Comparison of ENCODE assay signal across 9 cellular contexts in the genomic region with DNA sequence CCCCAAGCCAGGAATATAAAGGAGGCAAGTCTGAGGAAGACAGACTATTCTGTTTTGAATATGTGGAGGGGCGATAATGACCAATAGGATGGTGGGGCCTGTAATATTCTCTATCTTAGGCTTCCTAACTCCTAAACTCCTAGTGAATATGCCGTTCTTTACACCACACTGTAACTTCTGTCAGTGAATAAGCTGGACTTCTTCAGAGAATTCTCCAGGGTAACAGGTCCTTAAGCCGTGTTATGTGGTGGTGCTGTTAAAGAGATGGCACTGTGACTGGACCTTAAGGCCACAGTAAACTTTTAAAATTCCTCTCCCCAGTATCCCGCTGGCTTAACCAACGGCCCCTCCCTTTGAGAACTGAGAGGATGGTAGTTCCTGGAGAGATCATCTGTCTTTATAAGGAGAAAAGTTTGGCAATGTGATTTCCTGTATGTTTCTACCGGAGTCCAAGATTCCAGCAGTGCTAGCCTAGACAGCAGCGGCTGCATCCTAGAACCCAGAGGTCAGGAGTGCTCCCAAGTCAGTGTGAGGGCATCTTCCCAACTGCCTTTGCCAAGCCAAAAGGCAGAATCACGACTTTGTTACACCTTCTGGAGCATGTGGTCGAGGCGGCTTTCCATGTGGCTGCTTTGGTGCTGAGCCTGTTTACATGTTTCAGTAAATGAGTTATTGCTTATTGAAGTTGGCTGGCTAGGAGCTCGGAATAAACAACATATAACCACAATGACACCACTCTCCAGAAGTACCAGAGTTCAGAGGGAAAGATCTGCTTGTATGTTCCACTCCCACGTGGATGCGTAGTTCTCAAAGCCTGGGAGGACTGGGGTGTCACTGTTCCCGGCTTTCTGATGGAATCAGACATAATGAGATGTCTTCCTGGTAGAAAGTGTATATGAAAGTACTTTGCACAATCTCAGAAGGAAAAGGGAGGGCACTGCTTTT. TPM values are rescaled to one million over a fixed set of nuclear protein-coding genes. Genes with fewer than 3 reads are reported as not detected.
DNase-seq lines count a peak whose midpoint lies in the region; ATAC-seq and TF ChIP-seq lines count a peak whose summit lies in the region.
"Had no signal": no experiment of that assay in that cellular context is flagged by ENCODE, and none has a peak within 500 bp of the region (broad histone marks: within the 10 kb centered on the region; RNA-seq: fewer than 3 reads in every experiment).

No MANE protein-coding gene starts in this region.

- in situ Hi-C loops in mammary epithelial cell (cut with MboI; ENCODE audit: low sequenced_read_pairs in 2 of 2) = no loop called here

- no peaks in the 10 kb centered on the region for H4K20me1 ChIP-seq in mammary epithelial cell (ENCODE audit: insufficient read depth, low read length)
- H4K20me1 ChIP-seq in H9 (ENCODE audit: control insufficient read depth, insufficient read depth, insufficient read length) = no peaks in the 10 kb centered on the region

- H2BK12ac ChIP-seq in H9 (ENCODE audit: insufficient read length, low read depth, low read length) = no peak overlapping the region

- no peaks in the 10 kb centered on the region for H3K27me3 Mint-ChIP-seq in activated naive CD4-positive, alpha-beta T cell treated with anti-CD3 and anti-CD28 coated beads, Interleukin-2, amount 50 U/mL, for 24 hours
- H3K27me3 Mint-ChIP-seq in H9 (ENCODE audit: low read depth) = no peaks in the 10 kb centered on the region

- H4K5ac ChIP-seq in H9 (ENCODE audit: insufficient read length, low read depth, low read length) = no peak overlapping the region

- no peak overlapping the region for H3K4ac ChIP-seq in H9 (ENCODE audit: low read depth, low read length)

- H3K9ac ChIP-seq in mammary epithelial cell (ENCODE audit: insufficient read depth, low read length) (peak overlapping the region; percentile 38), H9 (ENCODE audit: extremely low read depth, insufficient read length, low read length) (no peak overlapping the region)

- H3K4me1 Mint-ChIP-seq in activated naive CD4-positive, alpha-beta T cell treated with anti-CD3 and anti-CD28 coated beads, Interleukin-2, amount 50 U/mL, for 24 hours = peaks cover 55% of the 10 kb centered on the region
- H3K4me1 Mint-ChIP-seq in H9 = peaks cover 22 to 36% of the 10 kb centered on the region in 2 experiments

- no peak overlapping the region for H3K56ac ChIP-seq in H9 (ENCODE audit: insufficient read length, low read depth, low read length)

- no TSS peak for BruUV-seq in mammary epithelial cell (replicated peaks; lab: Mats Ljungman, UMichigan)

- H2AK5ac ChIP-seq in H9 (ENCODE audit: insufficient read length, low read length) = no peak overlapping the region

- H3T11ph ChIP-seq in H9 (ENCODE audit: low read length) = no peak overlapping the region

- WGBS in mammary epithelial cell (ENCODE audit: low coverage, missing lambda C conversion rate) = 17% methylated on average over 14 of the region's 14 CpGs
- 24% methylated on average over 14 of the region's 14 CpGs for WGBS in urinary bladder
- WGBS in H9 (ENCODE audit: extremely low coverage, insufficient read length, low lambda C conversion rate) = no CpG with 5 or more reads among the region's 14 CpGs

- H2BK15ac ChIP-seq in H9 (ENCODE audit: low read depth, low read length) = no peak overlapping the region

- H3K4me3 Mint-ChIP-seq in activated naive CD4-positive, alpha-beta T cell treated with anti-CD3 and anti-CD28 coated beads, Interleukin-2, amount 50 U/mL, for 24 hours = peak overlapping the region; percentile 42
- H3K4me3 Mint-ChIP-seq in H9 = no peak overlapping the region; a peak in 1 of 5 replicates

- no peaks in the 10 kb centered on the region for H3K9me3 Mint-ChIP-seq in activated naive CD4-positive, alpha-beta T cell treated with anti-CD3 and anti-CD28 coated beads, Interleukin-2, amount 50 U/mL, for 24 hours
- no peaks in the 10 kb centered on the region for H3K9me3 Mint-ChIP-seq in activated naive CD4-positive, alpha-beta T cell treated with anti-CD3 and anti-CD28 coated beads, Interleukin-2, amount 50 U/mL, for 72 hours
- no peaks in the 10 kb centered on the region for H3K9me3 Mint-ChIP-seq in H9

- DNase-seq in activated naive CD4-positive, alpha-beta T cell treated with anti-CD3 and anti-CD28 coated beads, Interleukin-2, amount 50 U/mL, for 72 hours (ENCODE audit: low spot score in 2 of 2) = no peak
- DNase-seq in mammary epithelial cell (peak; percentile 52), mucosa of descending colon (peak; percentile 54 to 74 (median 63)), NCI-H524 treated with DMSO at 0.1 percent for 48 hours (lab: John Stamatoyannopoulos, UW) (no peak), H9 (no peak)
- DNase-seq: stimulated activated CD4-positive, alpha-beta T cell treated with anti-CD3 and anti-CD28 coated beads, Interleukin-2, amount 100 ng/mL, for 24 hours had no signal

- H3K36me3 ChIP-seq in mammary epithelial cell (ENCODE audit: insufficient read depth, low read length) (no peaks in the 10 kb centered on the region), mucosa of descending colon (ENCODE audit: low read depth) (peaks cover 3% of the 10 kb centered on the region), urinary bladder (ENCODE audit: insufficient read depth) (no peaks in the 10 kb centered on the region)

- no peak for ATAC-seq in activated naive CD4-positive, alpha-beta T cell treated with anti-CD3 and anti-CD28 coated beads, Interleukin-2, amount 50 U/mL, for 72 hours
- ATAC-seq in mucosa of descending colon = peak; percentile 10
- no peak for ATAC-seq in HG03196 (IDR thresholded peaks at IDR 0.05; ENCODE audit: unreplicated experiment)

- dilution Hi-C loops in mammary epithelial cell (cut with HindIII; ENCODE audit: low sequenced_read_pairs) = no loop called here

- H3K79me2 ChIP-seq in mammary epithelial cell (ENCODE audit: insufficient read depth, low read length) (no peaks in the 10 kb centered on the region), H9 (ENCODE audit: insufficient read depth, low read length) (no peaks in the 10 kb centered on the region)

- peak overlapping the region; percentile 90 for H2AFZ ChIP-seq in mammary epithelial cell (ENCODE audit: low read depth, low read length)
- no peak overlapping the region for H2AFZ ChIP-seq in H9 (ENCODE audit: low read length)

- H3K4me3 ChIP-seq in mammary epithelial cell (replicated peaks in 1 of 3; ENCODE audit: insufficient read depth in 1 of 3, low read depth in 2 of 3, low read length in 3 of 3) (no peak overlapping the region), mucosa of descending colon (no peak overlapping the region), urinary bladder (ENCODE audit: low read depth, low read length) (no peak overlapping the region)

- no peak overlapping the region for H3K14ac ChIP-seq in H9 (ENCODE audit: insufficient read depth, low read length)

- CTCF ChIA-PET in mammary epithelial cell (lab: Charles Lee; ENCODE audit: low non-redundant PET) = no interaction called here

- H3K18ac ChIP-seq in H9 (ENCODE audit: insufficient read length, low read depth, low read length) = no peak overlapping the region

- no peak overlapping the region for H4K91ac ChIP-seq in H9 (ENCODE audit: insufficient read length, low read depth, low read length)

- no peak overlapping the region for H2BK5ac ChIP-seq in H9 (ENCODE audit: insufficient read length, low read length)

- H3K9me3 ChIP-seq in mammary epithelial cell (replicated peaks; ENCODE audit: insufficient read depth, low read length) (no peaks in the 10 kb centered on the region), mucosa of descending colon (no peaks in the 10 kb centered on the region), H9 (ENCODE audit: control insufficient read depth, low read depth, low read length) (no peaks in the 10 kb centered on the region)

- peaks cover 36% of the 10 kb centered on the region for H3K4me1 ChIP-seq in mammary epithelial cell (ENCODE audit: insufficient read depth, low read length)
- peaks cover 58% of the 10 kb centered on the region for H3K4me1 ChIP-seq in mucosa of descending colon (ENCODE audit: low read depth)
- H3K4me1 ChIP-seq in urinary bladder (ENCODE audit: insufficient read depth) = peaks cover 2% of the 10 kb centered on the region
- peaks cover 2% of the 10 kb centered on the region for H3K4me1 ChIP-seq in H9 (ENCODE audit: insufficient read depth, low read length)

- H3K27me3 ChIP-seq in mammary epithelial cell (ENCODE audit: insufficient read depth, low read length) (no peaks in the 10 kb centered on the region), H9 (ENCODE audit: insufficient read depth, low read length) (no peaks in the 10 kb centered on the region)

- H3K27ac ChIP-seq in mammary epithelial cell (ENCODE audit: insufficient read depth, low read depth, low read length) = peak overlapping the region; percentile 44
- H3K27ac ChIP-seq in urinary bladder (ENCODE audit: low read depth) = peak overlapping the region; percentile 45
- H3K27ac ChIP-seq in H9 (ENCODE audit: insufficient read length, low read depth, low read length) = no peak overlapping the region

- peak overlapping the region; percentile 18 for H3K4me2 ChIP-seq in mammary epithelial cell (ENCODE audit: insufficient read depth, low read depth, low read length)
- H3K4me2 ChIP-seq in H9 (ENCODE audit: insufficient read depth, insufficient read length, low read length) = no peak overlapping the region

- H2BK120ac ChIP-seq in H9 (ENCODE audit: low read depth, low read length, poor library complexity, severe bottlenecking) = no peak overlapping the region

- intact Hi-C loops in mammary epithelial cell (cut with micrococcal nuclease) = no loop called here
- intact Hi-C loops in mucosa of descending colon (cut with DNase I, micrococcal nuclease) = no loop called here

- H3K23ac ChIP-seq in H9 (ENCODE audit: insufficient read length, low read depth, low read length) = no peak overlapping the region

- peaks cover 3% of the 10 kb centered on the region for H3K36me3 Mint-ChIP-seq in activated naive CD4-positive, alpha-beta T cell treated with anti-CD3 and anti-CD28 coated beads, Interleukin-2, amount 50 U/mL, for 24 hours
- H3K36me3 Mint-ChIP-seq in activated naive CD4-positive, alpha-beta T cell treated with anti-CD3 and anti-CD28 coated beads, Interleukin-2, amount 50 U/mL, for 72 hours = peaks cover 0 to 26% of the 10 kb centered on the region in 2 donors
- peaks cover 0 to 2% (median 0%) of the 10 kb centered on the region in 3 experiments; a peak in 1 of 7 replicates for H3K36me3 Mint-ChIP-seq in H9 (ENCODE audit: insufficient read depth in 1 of 3, low read depth in 3 of 3)

- peak overlapping the region; percentile 84 for H3K27ac Mint-ChIP-seq in activated naive CD4-positive, alpha-beta T cell treated with anti-CD3 and anti-CD28 coated beads, Interleukin-2, amount 50 U/mL, for 24 hours
- H3K27ac Mint-ChIP-seq in activated naive CD4-positive, alpha-beta T cell treated with anti-CD3 and anti-CD28 coated beads, Interleukin-2, amount 50 U/mL, for 72 hours = peak overlapping the region in 1 of 2 donors; percentile 50
- peak overlapping the region in 1 of 3 experiments; percentile 70; a peak in 1 of 7 replicates for H3K27ac Mint-ChIP-seq in H9

- no peak overlapping the region for H4K8ac ChIP-seq in H9 (replicated peaks; ENCODE audit: insufficient read length, low read depth, low read length)

- H3K23me2 ChIP-seq in H9 (ENCODE audit: insufficient read length, low read depth, low read length, poor library complexity, severe bottlenecking) = no peaks in the 10 kb centered on the region

- no peak overlapping the region for H2BK20ac ChIP-seq in H9 (ENCODE audit: low read depth, low read length, poor library complexity, severe bottlenecking)

- TF ChIP-seq CTCF in mammary epithelial cell (conservative IDR thresholded peaks at IDR 0.05 in 1 of 2, IDR thresholded peaks at IDR 0.05 in 1 of 2; ENCODE audit: extremely low read depth in 1 of 2, insufficient read depth in 1 of 2, low read depth in 1 of 2, low read length in 2 of 2) (no peak), mucosa of descending colon (IDR thresholded peaks at IDR 0.05) (no peak), H9 (conservative IDR thresholded peaks at IDR 0.05) (no peak)

- no peaks in the 10 kb centered on the region for H3K79me1 ChIP-seq in H9 (ENCODE audit: insufficient read depth, low read depth, low read length, poor library complexity, severe bottlenecking)

RNA-seq across cellular contexts. Expression of a gene that starts 41.0 kb away (rescaled TPM):
- 10 to 100 TPM; 13.8 to 27.6 TPM for total RNA-seq in activated naive CD4-positive, alpha-beta T cell treated with anti-CD3 and anti-CD28 coated beads, Interleukin-2, amount 50 U/mL, for 72 hours
- total RNA-seq in mammary epithelial cell (1 to 10 TPM; 4.1 to 5.8 TPM), mucosa of descending colon (10 to 100 TPM in 1 of 3 donors, 1 to 10 TPM in 2; 6.1 to 11.4 (median 6.2) TPM), urinary bladder (15.9 TPM), H9 (2021) (26.4 and 27.1 TPM in 2 replicates)
- polyA plus RNA-seq in mammary epithelial cell (4.1 TPM), urinary bladder (8.4 TPM)
- polyA minus RNA-seq in mammary epithelial cell = not detected

RNA-seq across cellular contexts. Expression of a gene that starts 41.2 kb away (rescaled TPM):
- total RNA-seq in activated naive CD4-positive, alpha-beta T cell treated with anti-CD3 and anti-CD28 coated beads, Interleukin-2, amount 50 U/mL, for 72 hours = 10 to 100 TPM; 66.9 to 71.5 TPM
- total RNA-seq in mammary epithelial cell (10 to 100 TPM; 16.8 to 28.5 TPM), mucosa of descending colon (10 to 100 TPM; 27.9 to 41.7 (median 30.6) TPM), urinary bladder (61.8 TPM), H9 (2021) (28.7 and 36.1 TPM in 2 replicates)
- polyA plus RNA-seq in mammary epithelial cell (8.2 TPM), urinary bladder (13.2 TPM)
- 12.8 TPM for polyA minus RNA-seq in mammary epithelial cell

Comparison
In these comparisons a context has a peak if more than half of its experiments do, and no peak if none do; other contexts are left out.
1. DNase-seq: peak in mammary epithelial cell (single experiment) and mucosa of descending colon (3 of 3); none in activated naive CD4-positive, alpha-beta T cell treated with anti-CD3 and anti-CD28 coated beads, Interleukin-2, amount 50 U/mL, for 72 hours (0 of 2), NCI-H524 treated with DMSO at 0.1 percent for 48 hours (single experiment) and H9 (single experiment).